In genomic region chr4:8634773-8635172, GRCh38 we compare ENCODE assay signal across 9 cellular contexts. TPM values are rescaled to one million over a fixed set of nuclear protein-coding genes. Genes with fewer than 3 reads are reported as not detected.
DNase-seq lines count a peak whose midpoint lies in the region; ATAC-seq and TF ChIP-seq lines count a peak whose summit lies in the region.
"Not testable (repeated sequence)": the region's sequence is repeated elsewhere in the genome, so short reads cannot be mapped to it uniquely, and the experiment has no call there.
"Had no signal": no experiment of that assay in that cellular context is flagged by ENCODE, and none has a peak within 500 bp of the region (broad histone marks: within the 10 kb centered on the region; RNA-seq: fewer than 3 reads in every experiment).

No MANE protein-coding gene starts in this region.

- H3K4me3 ChIP-seq in RWPE2 (ENCODE audit: severe bottlenecking); aorta (ENCODE audit: low read length in 2 of 2): not testable (repeated sequence)

- DNase-seq in RWPE2 (ENCODE audit: low spot score) (peak; percentile 11), Right ventricle myocardium superior (peak; percentile 33), left cardiac atrium (peak; percentile 17), posterior vena cava (ENCODE audit: low spot score) (peak; percentile 75), aorta (peak; percentile 15 to 72)

- not testable (repeated sequence) for H3K27ac ChIP-seq in RWPE2 (ENCODE audit: poor library complexity, severe bottlenecking); aorta (ENCODE audit: low read depth in 1 of 2, low read length in 2 of 2)

- TF ChIP-seq CTCF in RWPE2 (IDR thresholded peaks at IDR 0.05; ENCODE audit: poor library complexity, severe bottlenecking), result not testable (repeated sequence)

- intact Hi-C loops in Right ventricle myocardium superior (cut with DNase I); left cardiac atrium (cut with DNase I); posterior vena cava (cut with DNase I); aorta (cut with DNase I): not testable (repeated sequence)

- WGBS in aorta, 2 donors, result 74 to 88% methylated on average over 5 to 6 of the region's 11 CpGs

- H3K36me3 ChIP-seq in RWPE2 (ENCODE audit: low read depth); aorta (ENCODE audit: control insufficient read depth in 1 of 2, insufficient read depth in 2 of 2, low read length in 1 of 2): not testable (repeated sequence)

- H3K27me3 ChIP-seq in RWPE2 (ENCODE audit: insufficient read depth, poor library complexity, severe bottlenecking), result peaks cover 15% of the 10 kb centered on the region
- H3K27me3 ChIP-seq in aorta (ENCODE audit: control insufficient read depth in 1 of 2, insufficient read depth in 2 of 2, low read length in 1 of 2), result not testable (repeated sequence)

- not testable (repeated sequence) for H3K4me1 ChIP-seq in RWPE2 (ENCODE audit: insufficient read depth, poor library complexity, severe bottlenecking); aorta (ENCODE audit: control insufficient read depth in 1 of 2, insufficient read depth in 2 of 2, low read length in 2 of 2)

- not testable (repeated sequence) for ATAC-seq in RWPE2 (ENCODE audit: low read depth); Right ventricle myocardium superior (ENCODE audit: poor library complexity); left cardiac atrium; aorta (ENCODE audit: low FRiP score)

- H3K9me3 ChIP-seq in RWPE2 (ENCODE audit: severe bottlenecking); aorta (ENCODE audit: control insufficient read depth, low read length): not testable (repeated sequence)

RNA-seq across cellular contexts. Expression of gene CPZ, which starts 42.2 kb away (rescaled TPM):
- total RNA-seq in Right ventricle myocardium superior, result not detected
- 1 to 10 TPM; 1.8 to 2.2 TPM for total RNA-seq in left cardiac atrium
- 10 to 100 TPM in 1 of 2 donors, 1 to 10 TPM in 1; 5.3 to 15.6 TPM for total RNA-seq in posterior vena cava
- total RNA-seq in aorta, result 1 to 10 TPM; 3.8 to 10.0 TPM
- polyA plus RNA-seq in aorta, result under 1 TPM; 0.13 to 0.82 TPM
- total RNA-seq: Calu3; CD4-positive, alpha-beta T cell; CD8-positive, alpha-beta T cell had no signal

RNA-seq across cellular contexts. Expression of gene GPR78, which starts 54.6 kb away (rescaled TPM):
- total RNA-seq in Right ventricle myocardium superior (not detected), left cardiac atrium (under 1 TPM in 1 of 2 donors, not detected in 1; 0.06 TPM), posterior vena cava (under 1 TPM; 0.09 to 0.10 TPM), aorta (under 1 TPM in 1 of 2 donors, not detected in 1; 0.48 TPM)
- polyA plus RNA-seq in aorta, result not detected
- total RNA-seq: A673; Calu3; CD4-positive, alpha-beta T cell; CD8-positive, alpha-beta T cell had no signal

Comparison
In these comparisons a context has a peak if more than half of its experiments do, and no peak if none do; other contexts are left out.
1. DNase-seq: peak in every context shown above with its lines; median percentile 75 in posterior vena cava; 44 in aorta; 33 in Right ventricle myocardium superior; 17 in left cardiac atrium; 11 in RWPE2.